10 cellular contexts compared by ENCODE assay signal in genomic region chr18:31610841-31611240, GRCh38. TPM values are rescaled to one million over a fixed set of nuclear protein-coding genes. Genes with fewer than 3 reads are reported as not detected.
DNase-seq lines count a peak whose midpoint lies in the region; ATAC-seq and TF ChIP-seq lines count a peak whose summit lies in the region.
"Had no signal": no experiment of that assay in that cellular context is flagged by ENCODE, and none has a peak within 500 bp of the region (broad histone marks: within the 10 kb centered on the region; RNA-seq: fewer than 3 reads in every experiment).

No MANE protein-coding gene starts in this region.

- H3F3A ChIP-seq in PC-9 (ENCODE audit: insufficient read depth, low read depth) = no peaks in the 10 kb centered on the region

- H3K36me3 ChIP-seq in right atrium auricular region = no peaks in the 10 kb centered on the region
- H3K36me3 ChIP-seq in Peyer's patch = no peaks in the 10 kb centered on the region
- no peaks in the 10 kb centered on the region for H3K36me3 ChIP-seq in left ventricle myocardium inferior
- no peaks in the 10 kb centered on the region for H3K36me3 ChIP-seq in PC-9 (ENCODE audit: low read depth)
- H3K36me3 ChIP-seq in prostate gland = no peaks in the 10 kb centered on the region
- H3K36me3 ChIP-seq: neutrophil had no signal

- no peaks in the 10 kb centered on the region for H3K79me2 ChIP-seq in PC-9 (ENCODE audit: low read depth)

- no peaks in the 10 kb centered on the region for H4K20me1 ChIP-seq in PC-9 (ENCODE audit: insufficient read depth)

- CTCF ChIA-PET in PC-9 (lab: Charles Lee) = no interaction called here

- no peak overlapping the region for H3K4me3 ChIP-seq in right atrium auricular region
- H3K4me3 ChIP-seq in Peyer's patch = no peak overlapping the region
- no peak overlapping the region for H3K4me3 ChIP-seq in left ventricle myocardium inferior
- H3K4me3 ChIP-seq in PC-9 = no peak overlapping the region
- no peak overlapping the region for H3K4me3 ChIP-seq in prostate gland

- ATAC-seq in Right ventricle myocardium inferior = peak; percentile 75

- H3K27ac ChIP-seq in right atrium auricular region = no peak overlapping the region
- H3K27ac ChIP-seq in Peyer's patch = no peak overlapping the region
- H3K27ac ChIP-seq in left ventricle myocardium inferior (replicated peaks) = peak overlapping the region; percentile 17
- no peak overlapping the region for H3K27ac ChIP-seq in PC-9
- no peak overlapping the region for H3K27ac ChIP-seq in prostate gland
- H3K27ac ChIP-seq: neutrophil had no signal

- H3K4me2 ChIP-seq in PC-9 = no peak overlapping the region

- H3K9me2 ChIP-seq in PC-9 (ENCODE audit: insufficient read depth) = no peaks in the 10 kb centered on the region

- no peak for TF ChIP-seq CTCF in right atrium auricular region (IDR thresholded peaks at IDR 0.05)
- peak in 4 of 6 experiments; percentile 10 to 64 (median 58) for TF ChIP-seq CTCF in Peyer's patch (IDR thresholded peaks at IDR 0.05)
- peak; percentile 41 for TF ChIP-seq CTCF in left ventricle myocardium inferior (IDR thresholded peaks at IDR 0.05; ENCODE audit: borderline replicate concordance)
- TF ChIP-seq CTCF in PC-9 (conservative IDR thresholded peaks at IDR 0.05) = no peak
- TF ChIP-seq CTCF in prostate gland (IDR thresholded peaks at IDR 0.05) = no peak

- no TSS peak for BruUV-seq in PC-9 (replicated peaks; lab: Mats Ljungman, UMichigan)

- H3K4me1 ChIP-seq in right atrium auricular region (peaks cover 0 to 17% of the 10 kb centered on the region in 2 donors), Peyer's patch (no peaks in the 10 kb centered on the region), left ventricle myocardium inferior (peaks cover 23% of the 10 kb centered on the region), PC-9 (replicated peaks; ENCODE audit: insufficient read depth) (no peaks in the 10 kb centered on the region), prostate gland (replicated peaks) (no peaks in the 10 kb centered on the region)

- DNase-seq in Right ventricle myocardium inferior (ENCODE audit: missing footprints) (no peak), right atrium auricular region (ENCODE audit: low spot score) (no peak), Peyer's patch (peak in 2 of 3 donors; percentile 53 to 66), left ventricle myocardium inferior (no peak), globus pallidus (ENCODE audit: low spot score) (no peak), PC-9 (no peak), prostate gland (ENCODE audit: low spot score) (no peak)
- no peak for DNase-seq in activated naive CD4-positive, alpha-beta T cell treated with Interleukin-2 at 50 U/mL for 16 hours
- DNase-seq: activated effector memory CD4-positive, alpha-beta T cell treated with anti-CD3 and anti-CD28 coated beads, Interleukin-2, amount 50 U/mL, for 16 hours had no signal

- intact Hi-C loops in Right ventricle myocardium inferior (cut with DNase I) = loop anchor here (5.0 kb wide), 3 partner anchors 34 to 71 kb away; partner anchors contain the start of gene B4GALT6
- intact Hi-C loops in left ventricle myocardium inferior (cut with micrococcal nuclease) = no loop called here
- intact Hi-C loops in PC-9 (cut with micrococcal nuclease; ENCODE audit: unreplicated experiment) = no loop called here
- intact Hi-C loops in prostate gland (cut with DNase I) = no loop called here

- POLR2A ChIA-PET in PC-9 (lab: Charles Lee; ENCODE audit: unreplicated experiment) = no interaction called here

- no peak overlapping the region for H2AFZ ChIP-seq in PC-9

- no peaks in the 10 kb centered on the region for H3K27me3 ChIP-seq in right atrium auricular region
- H3K27me3 ChIP-seq in Peyer's patch = no peaks in the 10 kb centered on the region
- H3K27me3 ChIP-seq in left ventricle myocardium inferior (ENCODE audit: low read depth) = no peaks in the 10 kb centered on the region
- no peaks in the 10 kb centered on the region for H3K27me3 ChIP-seq in PC-9 (ENCODE audit: insufficient read depth, low read depth)
- H3K27me3 ChIP-seq in prostate gland (replicated peaks; ENCODE audit: insufficient read depth) = no peaks in the 10 kb centered on the region
- H3K27me3 ChIP-seq: neutrophil had no signal

- TF ChIP-seq POLR2A in Peyer's patch (IDR thresholded peaks at IDR 0.05) (no peak), prostate gland (IDR thresholded peaks at IDR 0.05) (no peak)

- H3K9me3 ChIP-seq in right atrium auricular region (no peaks in the 10 kb centered on the region), Peyer's patch (no peaks in the 10 kb centered on the region), left ventricle myocardium inferior (replicated peaks) (no peaks in the 10 kb centered on the region), PC-9 (ENCODE audit: insufficient read depth, low read depth) (no peaks in the 10 kb centered on the region), prostate gland (no peaks in the 10 kb centered on the region)
- H3K9me3 ChIP-seq: neutrophil had no signal

- WGBS in prostate gland = 40% methylated on average over 4 of the region's 4 CpGs

RNA-seq across cellular contexts. Expression of gene TTR, which starts 19.2 kb away (rescaled TPM):
- total RNA-seq in Right ventricle myocardium inferior = not detected
- total RNA-seq in right atrium auricular region = not detected
- total RNA-seq in Peyer's patch = 1 to 10 TPM in 1 of 4 donors, not detected in 3; 2.5 TPM
- total RNA-seq in left ventricle myocardium inferior = not detected
- total RNA-seq in PC-9 (2021) = not detected in 2 replicates
- under 1 TPM in 1 of 2 donors, not detected in 1; 0.50 TPM for total RNA-seq in prostate gland

Comparison
In these comparisons a context has a peak if more than half of its experiments do, and no peak if none do; other contexts are left out.
1. CTCF ChIP-seq: peak in Peyer's patch (4 of 6) and left ventricle myocardium inferior (single experiment); none in right atrium auricular region (0 of 2), PC-9 (single experiment) and prostate gland (0 of 4).
2. DNase-seq: peak in Peyer's patch (2 of 3); none in Right ventricle myocardium inferior (single experiment), right atrium auricular region (single experiment), left ventricle myocardium inferior (single experiment), globus pallidus (single experiment), PC-9 (0 of 2), activated naive CD4-positive, alpha-beta T cell treated with Interleukin-2 at 50 U/mL for 16 hours (single experiment) and prostate gland (single experiment).